In the genomic region with DNA sequence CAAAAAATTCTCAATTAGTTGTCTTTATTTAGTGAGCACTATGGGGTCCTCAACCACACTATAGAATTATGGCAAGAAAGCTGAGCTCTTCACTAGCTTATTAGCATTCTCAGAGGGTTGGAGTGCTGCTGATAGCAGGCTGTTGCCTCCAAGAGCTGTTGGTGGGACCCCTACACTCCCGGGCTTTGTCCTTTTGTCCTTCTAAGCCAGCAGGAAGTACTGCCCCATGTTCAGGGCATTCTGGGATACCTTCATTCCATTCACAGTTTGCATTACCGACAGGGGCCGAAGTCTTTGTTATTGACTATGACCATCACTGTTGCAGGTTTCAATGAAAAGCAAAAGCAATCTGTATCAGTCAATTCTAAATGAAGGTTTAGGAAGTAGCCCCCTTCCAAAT, we compare ENCODE assay signal across 25 cellular contexts.
DNase-seq lines count a peak whose midpoint lies in the region; ATAC-seq, FAIRE-seq and TF ChIP-seq lines count a peak whose summit lies in the region.
"Had no signal": no experiment of that assay in that cellular context is flagged by ENCODE, and none has a peak within 500 bp of the region (broad histone marks: within the 10 kb centered on the region; RNA-seq: fewer than 3 reads in every experiment).

No MANE protein-coding gene starts in this region.

- no peak overlapping the region for H3K27ac ChIP-seq in colonic mucosa
- H3K27ac ChIP-seq: A549, HL-60, Peyer's patch, SJCRH30 had no signal

- ATAC-seq in WTC11, result peak; percentile 79
- ATAC-seq in HG03520 (IDR thresholded peaks at IDR 0.05; ENCODE audit: unreplicated experiment), result no peak
- ATAC-seq: A549 had no signal

- peak overlapping the region; percentile 1 for H3K4me3 Mint-ChIP-seq in WTC11
- H3K4me3 Mint-ChIP-seq: HFFc6 had no signal

- H3K4me1 ChIP-seq in iPS-15b (ENCODE audit: control insufficient read depth, insufficient read depth, low read length), result peaks cover 73% of the 10 kb centered on the region
- no peaks in the 10 kb centered on the region for H3K4me1 ChIP-seq in colonic mucosa
- H3K4me1 ChIP-seq: A549, BE2C, Peyer's patch, SJCRH30 had no signal

- DNase-seq in HTR-8/SVneo (ENCODE audit: insufficient read length, low spot score) (no peak), WTC11 (ENCODE audit: low spot score) (no peak), urothelium cell line (ENCODE audit: low spot score) (no peak), colonic mucosa (no peak), NAMALWA (ENCODE audit: low spot score) (no peak)
- DNase-seq: BE2C; EL; GF-D8; HFFc6; Kasumi-1; NCI-H1436 treated with DMSO at 0.1 percent for 48 hours; NCI-H1930; NCI-H2171; NCI-H345; NCI-H524; NCI-H774; NK-92 treated with Interleukin-12 subunit alpha and Interleukin-12 subunit beta, amount 100 ng/mL, for 24 hours; Peyer's patch; SJCRH30; T-helper 1 cell had no signal

- peak; percentile 59 for FAIRE-seq in HTR-8/SVneo (lab: Jason Lieb, UNC)
- peak; percentile 59 for FAIRE-seq in urothelium cell line (lab: Jason Lieb, UNC)
- FAIRE-seq: A549, H54 had no signal

- no peaks in the 10 kb centered on the region for H3K9me3 Mint-ChIP-seq in WTC11

- H3K4me1 Mint-ChIP-seq in WTC11, result peaks cover 92% of the 10 kb centered on the region

- peaks cover 66% of the 10 kb centered on the region for H3K27me3 Mint-ChIP-seq in WTC11 (ENCODE audit: low read depth)

- POLR2A ChIA-PET in WTC11 (lab: Charles Lee), result interaction anchor here (0.7 kb wide), 1 partner anchor 152 kb away, joined by 3 read pairs; no protein-coding TSS in a partner anchor

- H3K36me3 Mint-ChIP-seq in WTC11, result no peaks in the 10 kb centered on the region

- H3K9me3 ChIP-seq in iPS-15b (ENCODE audit: control insufficient read depth, insufficient read depth, low read length) (no peaks in the 10 kb centered on the region), colonic mucosa (no peaks in the 10 kb centered on the region)
- H3K9me3 ChIP-seq: A549, BE2C, Peyer's patch, SJCRH30 had no signal

- H3K9ac ChIP-seq in iPS-15b (ENCODE audit: low read depth, low read length) (no peak overlapping the region), colonic mucosa (ENCODE audit: low read depth in 2 of 2, low read length in 2 of 2) (no peak overlapping the region)

- H3K36me3 ChIP-seq in iPS-15b (ENCODE audit: control insufficient read depth, insufficient read depth, low read length) (no peaks in the 10 kb centered on the region), colonic mucosa (no peaks in the 10 kb centered on the region)
- H3K36me3 ChIP-seq: BE2C, Peyer's patch, SJCRH30 had no signal

- no peak for TF ChIP-seq CTCF in WTC11 (IDR thresholded peaks at IDR 0.05)
- TF ChIP-seq CTCF in colonic mucosa (IDR thresholded peaks at IDR 0.05), result no peak

- peaks cover 32% of the 10 kb centered on the region for H3K27me3 ChIP-seq in iPS-15b (ENCODE audit: control insufficient read depth, insufficient read depth, low read length)
- no peaks in the 10 kb centered on the region for H3K27me3 ChIP-seq in colonic mucosa
- H3K27me3 ChIP-seq: Peyer's patch, SJCRH30 had no signal

- intact Hi-C loops in colonic mucosa (cut with DNase I), result no loop called here

- H3K4me3 ChIP-seq in iPS-15b (ENCODE audit: low read depth, low read length) (peak overlapping the region; percentile 0), colonic mucosa (no peak overlapping the region)
- H3K4me3 ChIP-seq: A549, Peyer's patch, SJCRH30 had no signal

- CTCF ChIA-PET in WTC11 (lab: Charles Lee), result interaction anchor here (1.2 to 1.8 kb wide), 4 partner anchors 12 to 129 kb away, joined by 3 to 4 read pairs (median 4); no protein-coding TSS in a partner anchor

- peak overlapping the region; percentile 55 for H3K27ac Mint-ChIP-seq in WTC11
- H3K27ac Mint-ChIP-seq: HFFc6 had no signal

TF ChIP-seq in WTC11, 78 proteins besides CTCF, POLR2A, EP300 and RAD21 (continues in another document):
- no peak for TF ChIP-seq GRHL2 (CRISPR knock-in tag; IDR thresholded peaks at IDR 0.05; ENCODE audit: insufficient replicate concordance, severe bottlenecking)
- TF ChIP-seq, protein P1, sequence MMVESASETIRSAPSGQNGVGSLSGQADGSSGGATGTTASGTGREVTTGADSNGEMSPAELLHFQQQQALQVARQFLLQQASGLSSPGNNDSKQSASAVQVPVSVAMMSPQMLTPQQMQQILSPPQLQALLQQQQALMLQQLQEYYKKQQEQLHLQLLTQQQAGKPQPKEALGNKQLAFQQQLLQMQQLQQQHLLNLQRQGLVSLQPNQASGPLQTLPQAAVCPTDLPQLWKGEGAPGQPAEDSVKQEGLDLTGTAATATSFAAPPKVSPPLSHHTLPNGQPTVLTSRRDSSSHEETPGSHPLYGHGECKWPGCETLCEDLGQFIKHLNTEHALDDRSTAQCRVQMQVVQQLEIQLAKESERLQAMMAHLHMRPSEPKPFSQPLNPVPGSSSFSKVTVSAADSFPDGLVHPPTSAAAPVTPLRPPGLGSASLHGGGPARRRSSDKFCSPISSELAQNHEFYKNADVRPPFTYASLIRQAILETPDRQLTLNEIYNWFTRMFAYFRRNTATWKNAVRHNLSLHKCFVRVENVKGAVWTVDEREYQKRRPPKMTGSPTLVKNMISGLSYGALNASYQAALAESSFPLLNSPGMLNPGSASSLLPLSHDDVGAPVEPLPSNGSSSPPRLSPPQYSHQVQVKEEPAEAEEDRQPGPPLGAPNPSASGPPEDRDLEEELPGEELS (CRISPR knock-in tag; IDR thresholded peaks at IDR 0.05), result peak; percentile 36; the same call in 1 of the 2 replicates
- no peak for TF ChIP-seq SMAD4 (CRISPR knock-in tag; IDR thresholded peaks at IDR 0.05)
- no peak for TF ChIP-seq NR2C2 (CRISPR knock-in tag; IDR thresholded peaks at IDR 0.05)
- peak; percentile 66; the same call in 1 of the 2 replicates for TF ChIP-seq ESRRA (CRISPR knock-in tag; IDR thresholded peaks at IDR 0.05; ENCODE audit: borderline replicate concordance)
- TF ChIP-seq HMGXB4 (CRISPR knock-in tag; IDR thresholded peaks at IDR 0.05), result no peak
- TF ChIP-seq SP1 (CRISPR knock-in tag; conservative IDR thresholded peaks at IDR 0.05), result 0 out of 2 replicates have a peak, but pooled peaks have one; percentile 38
- TF ChIP-seq EMX1 (CRISPR knock-in tag; IDR thresholded peaks at IDR 0.05), result no peak
- 0 out of 2 replicates have a peak, but pooled peaks have one; percentile 37 for TF ChIP-seq TEAD1 (CRISPR knock-in tag; IDR thresholded peaks at IDR 0.05)
- 0 out of 2 replicates have a peak, but pooled peaks have one; percentile 6 for TF ChIP-seq ZNF423 (CRISPR knock-in tag; IDR thresholded peaks at IDR 0.05)
- TF ChIP-seq ETV6 (CRISPR knock-in tag; IDR thresholded peaks at IDR 0.05), result no peak; the same call in 1 of the 2 replicates
- peak; percentile 46; the same call in 1 of the 2 replicates for TF ChIP-seq FOXK1 (CRISPR knock-in tag; IDR thresholded peaks at IDR 0.05)
- 0 out of 2 replicates have a peak, but pooled peaks have one; percentile 41 for TF ChIP-seq ZBTB21 (CRISPR knock-in tag; IDR thresholded peaks at IDR 0.05; ENCODE audit: borderline replicate concordance)
- TF ChIP-seq ZBTB43 (CRISPR knock-in tag; IDR thresholded peaks at IDR 0.05), result no peak
- no peak for TF ChIP-seq E2F5 (CRISPR knock-in tag; IDR thresholded peaks at IDR 0.05)
- 0 out of 2 replicates have a peak, but pooled peaks have one; percentile 28 for TF ChIP-seq ZNF232 (CRISPR knock-in tag; IDR thresholded peaks at IDR 0.05)
- TF ChIP-seq CBFB (CRISPR knock-in tag; IDR thresholded peaks at IDR 0.05; ENCODE audit: low read depth), result peak; percentile 44; the same call in 1 of the 2 replicates
